In the genomic region with DNA sequence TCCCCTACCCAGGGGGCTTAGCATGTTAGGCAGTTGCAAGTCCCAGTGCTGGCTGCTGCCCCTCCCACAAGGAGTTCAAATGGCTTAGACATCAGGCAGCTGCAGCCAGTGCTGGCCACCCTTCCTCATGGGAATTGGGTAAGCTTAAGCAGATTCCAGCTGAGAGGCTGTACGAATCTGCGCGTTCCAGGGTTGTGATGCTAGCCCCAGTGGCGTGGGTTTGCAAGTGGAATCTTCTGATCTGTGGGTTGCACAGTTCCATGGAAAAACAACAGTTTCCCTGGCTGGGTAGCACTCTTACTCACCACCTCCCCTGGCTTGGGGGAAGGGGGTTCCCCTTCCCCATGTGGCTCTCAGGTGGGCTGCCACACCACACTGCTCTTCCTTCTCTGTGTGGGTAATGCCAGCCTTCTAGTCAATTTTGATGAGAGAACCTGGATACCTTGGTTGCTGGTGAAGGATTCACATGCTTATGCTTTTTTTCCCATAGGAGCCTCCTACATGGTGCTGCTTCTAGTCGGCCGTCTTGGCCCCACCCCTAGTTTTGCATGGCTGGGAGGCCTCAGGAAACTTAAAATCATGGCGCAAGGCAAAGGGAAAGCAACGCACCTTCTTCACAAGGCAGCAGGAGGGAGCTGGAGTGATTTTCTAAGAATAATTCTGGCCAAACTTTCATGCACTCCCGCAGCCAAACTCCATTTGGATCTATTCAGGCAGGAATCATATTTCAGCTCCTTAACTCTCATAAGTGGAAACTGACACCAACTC, we compare ENCODE assay signal across 1 cellular context.
TF ChIP-seq lines count a peak whose summit lies in the region.

No MANE protein-coding gene starts in this region.

TF ChIP-seq in IMR-90, 13 proteins besides CTCF, POLR2A, EP300 and RAD21:
- TF ChIP-seq RFX5 (IDR thresholded peaks at IDR 0.05; ENCODE audit: low read depth, low read length): no peak
- TF ChIP-seq, protein P1, sequence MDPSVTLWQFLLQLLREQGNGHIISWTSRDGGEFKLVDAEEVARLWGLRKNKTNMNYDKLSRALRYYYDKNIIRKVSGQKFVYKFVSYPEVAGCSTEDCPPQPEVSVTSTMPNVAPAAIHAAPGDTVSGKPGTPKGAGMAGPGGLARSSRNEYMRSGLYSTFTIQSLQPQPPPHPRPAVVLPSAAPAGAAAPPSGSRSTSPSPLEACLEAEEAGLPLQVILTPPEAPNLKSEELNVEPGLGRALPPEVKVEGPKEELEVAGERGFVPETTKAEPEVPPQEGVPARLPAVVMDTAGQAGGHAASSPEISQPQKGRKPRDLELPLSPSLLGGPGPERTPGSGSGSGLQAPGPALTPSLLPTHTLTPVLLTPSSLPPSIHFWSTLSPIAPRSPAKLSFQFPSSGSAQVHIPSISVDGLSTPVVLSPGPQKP (IDR thresholded peaks at IDR 0.05; ENCODE audit: borderline replicate concordance, low read depth, low read length): no peak
- TF ChIP-seq, protein P2, sequence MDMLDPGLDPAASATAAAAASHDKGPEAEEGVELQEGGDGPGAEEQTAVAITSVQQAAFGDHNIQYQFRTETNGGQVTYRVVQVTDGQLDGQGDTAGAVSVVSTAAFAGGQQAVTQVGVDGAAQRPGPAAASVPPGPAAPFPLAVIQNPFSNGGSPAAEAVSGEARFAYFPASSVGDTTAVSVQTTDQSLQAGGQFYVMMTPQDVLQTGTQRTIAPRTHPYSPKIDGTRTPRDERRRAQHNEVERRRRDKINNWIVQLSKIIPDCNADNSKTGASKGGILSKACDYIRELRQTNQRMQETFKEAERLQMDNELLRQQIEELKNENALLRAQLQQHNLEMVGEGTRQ (IDR thresholded peaks at IDR 0.05; ENCODE audit: low read depth, low read length): no peak
